In the genomic region with DNA sequence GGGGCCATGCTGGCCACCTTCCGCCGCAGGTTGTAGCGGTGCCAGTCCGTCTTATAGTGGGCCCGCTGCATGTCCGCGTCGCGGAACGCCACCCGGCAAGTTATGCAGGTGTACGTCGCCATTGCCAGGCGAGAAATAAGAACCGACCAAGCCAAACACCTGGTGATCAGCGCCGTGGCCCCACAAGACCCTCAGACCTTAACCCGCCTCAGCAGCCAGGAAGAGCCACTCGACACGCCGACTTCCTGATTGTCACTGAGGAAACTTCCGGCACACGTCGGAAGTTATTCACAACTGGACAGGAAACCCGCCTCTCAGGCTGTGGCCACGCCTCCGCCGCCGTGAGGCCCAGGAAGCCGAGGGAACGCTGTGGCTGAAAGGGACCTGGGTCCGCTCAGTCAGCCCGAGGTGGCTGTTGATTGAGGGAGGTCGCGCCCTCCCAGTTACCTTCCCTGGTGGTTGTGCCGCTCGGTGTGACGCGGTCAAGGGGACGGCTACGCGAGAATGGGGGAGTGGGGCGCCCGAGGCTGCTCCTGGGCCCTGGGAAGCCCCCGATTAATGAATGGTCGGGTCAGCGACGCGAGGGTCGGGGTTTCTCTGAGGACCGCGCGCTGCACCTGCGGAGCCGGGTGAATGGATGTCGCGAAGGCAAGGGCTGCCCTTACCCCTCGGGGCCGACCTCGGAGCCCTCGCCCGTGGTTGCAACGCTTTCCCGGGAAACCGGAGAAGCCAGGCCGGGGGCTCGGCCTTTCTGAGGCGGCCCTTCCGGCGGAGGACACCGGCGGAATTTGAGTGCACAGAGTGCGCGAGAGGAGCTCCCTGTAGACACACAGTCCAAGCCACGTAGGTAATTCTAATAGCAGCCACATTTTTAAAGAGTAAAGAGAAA, we compare ENCODE assay signal across 8 cellular contexts. TPM values are rescaled to one million over a fixed set of nuclear protein-coding genes. Genes with fewer than 3 reads are reported as not detected.
A peak's percentile ranks its signal among the peaks of the same experiment; 100 is the strongest.
DNase-seq lines count a peak whose midpoint lies in the region; ATAC-seq, FAIRE-seq and TF ChIP-seq lines count a peak whose summit lies in the region.

Gene ZNF622, minus strand, starts transcription at position 257 of the 889 bp plus-strand sequence. Its CDS starts 135 bp downstream, at position 122.

- H3K4me3 Mint-ChIP-seq in activated T-cell treated with anti-CD3 and anti-CD28 coated beads, Interleukin-2, amount 50 U/mL, for 72 hours: peak within 1 kb of the TSS; percentile 98 to 99

- H3K9me2 ChIP-seq in GM23248 (ENCODE audit: insufficient read depth) (no peaks in the 10 kb centered on the region), Karpas-422 (replicated peaks; ENCODE audit: insufficient read depth, low read length) (no peaks in the 10 kb centered on the region)

- peak within 1 kb of the TSS; percentile 72 to 88 for H3K4me3 ChIP-seq in DND-41 (ENCODE audit: low read depth in 1 of 2, low read length in 2 of 2)
- H3K4me3 ChIP-seq in GM23248: peak within 1 kb of the TSS; percentile 93
- peak within 1 kb of the TSS; percentile 99 for H3K4me3 ChIP-seq in Karpas-422 (ENCODE audit: low read length)
- H3K4me3 ChIP-seq in esophagus muscularis mucosa: peak within 1 kb of the TSS; percentile 90 to 94 (median 93)
- peak within 1 kb of the TSS; percentile 81 to 93 for H3K4me3 ChIP-seq in muscle layer of duodenum (ENCODE audit: low read depth in 1 of 2, low read length in 2 of 2)

- H3K4me2 ChIP-seq in DND-41 (ENCODE audit: insufficient read depth, low read length) (peak within 1 kb of the TSS; percentile 93), GM23248 (ENCODE audit: unreplicated experiment) (peak within 1 kb of the TSS; percentile 100), Karpas-422 (ENCODE audit: low read depth, low read length, poor library complexity, severe bottlenecking) (peak within 1 kb of the TSS; percentile 79)

- H3K4me1 Mint-ChIP-seq in activated T-cell treated with anti-CD3 and anti-CD28 coated beads, Interleukin-2, amount 50 U/mL, for 72 hours (ENCODE audit: low read depth): peaks cover 74% of the 10 kb centered on the region

- peak; percentile 93 for ATAC-seq in DND-41 (ENCODE audit: insufficient read depth, low read depth)
- ATAC-seq in activated T-cell treated with anti-CD3 and anti-CD28 coated beads, Interleukin-2, amount 50 U/mL, for 72 hours (replicated peaks in 1 of 2): peak; percentile 85 to 88

- H3K9me3 Mint-ChIP-seq in activated T-cell treated with anti-CD3 and anti-CD28 coated beads, Interleukin-2, amount 50 U/mL, for 72 hours: no peaks in the 10 kb centered on the region

- peaks cover 21 to 26% of the 10 kb centered on the region in 2 donors for H3K36me3 Mint-ChIP-seq in activated T-cell treated with anti-CD3 and anti-CD28 coated beads, Interleukin-2, amount 50 U/mL, for 72 hours (ENCODE audit: insufficient read depth in 2 of 2)

- H3K36me3 ChIP-seq in DND-41 (ENCODE audit: insufficient read depth, low read length): peaks cover 40% of the 10 kb centered on the region
- H3K36me3 ChIP-seq in GM23248 (ENCODE audit: low read depth): peaks cover 22% of the 10 kb centered on the region
- peaks cover 28% of the 10 kb centered on the region for H3K36me3 ChIP-seq in Karpas-422 (ENCODE audit: insufficient read depth, low read length)
- peaks cover 13 to 28% (median 26%) of the 10 kb centered on the region in 4 donors for H3K36me3 ChIP-seq in esophagus muscularis mucosa
- peaks cover 27% of the 10 kb centered on the region in 2 donors for H3K36me3 ChIP-seq in muscle layer of duodenum (ENCODE audit: control insufficient read depth in 1 of 2, insufficient read depth in 2 of 2, low read length in 2 of 2)

- H3K27ac ChIP-seq in DND-41 (ENCODE audit: low read length): peak within 1 kb of the TSS; percentile 89
- peak within 1 kb of the TSS; percentile 68 for H3K27ac ChIP-seq in GM23248
- H3K27ac ChIP-seq in Karpas-422 (ENCODE audit: low read length): no peak within 1 kb of the TSS
- peak within 1 kb of the TSS; percentile 77 to 88 (median 84) for H3K27ac ChIP-seq in esophagus muscularis mucosa (replicated peaks in 1 of 4)
- peak within 1 kb of the TSS; percentile 77 for H3K27ac ChIP-seq in muscle layer of duodenum (ENCODE audit: low read length)

- H2AFZ ChIP-seq in DND-41 (ENCODE audit: low read depth, low read length) (peak within 1 kb of the TSS; percentile 90), GM23248 (peak within 1 kb of the TSS; percentile 95), Karpas-422 (ENCODE audit: low read length) (peak within 1 kb of the TSS; percentile 97)

- intact Hi-C loops in esophagus muscularis mucosa (cut with DNase I): no loop called here

- peak; percentile 62 for TF ChIP-seq POLR2A in esophagus muscularis mucosa (IDR thresholded peaks at IDR 0.05; ENCODE audit: low read depth)

- DNase-seq in DND-41 (peak; percentile 91), GM23248 (peak; percentile 95), Karpas-422 (peak; percentile 97), RCC 7860 (ENCODE audit: low spot score) (peak; percentile 84), esophagus muscularis mucosa (ENCODE audit: extremely low spot score) (peak; percentile 96)
- DNase-seq in activated T-cell treated with anti-CD3 and anti-CD28 coated beads, Interleukin-2, amount 50 U/mL, for 72 hours: peak; percentile 89 to 93
- peak; percentile 74 to 84 for DNase-seq in stimulated activated CD8-positive, alpha-beta memory T cell treated with anti-CD3 and anti-CD28 coated beads, Interleukin-7, amount 100 ng/mL, for 4 hours (ENCODE audit: low read depth in 2 of 2)

- peaks cover 34% of the 10 kb centered on the region for H4K20me1 ChIP-seq in DND-41 (ENCODE audit: insufficient read depth, low read length)
- H4K20me1 ChIP-seq in GM23248 (ENCODE audit: insufficient read depth): peaks cover 4% of the 10 kb centered on the region; the same call in 1 of the 2 replicates
- H4K20me1 ChIP-seq in Karpas-422 (ENCODE audit: insufficient read depth, low read depth, low read length): peaks cover 38% of the 10 kb centered on the region

- H3K27me3 ChIP-seq in DND-41 (ENCODE audit: insufficient read depth, low read length, poor library complexity) (no peaks in the 10 kb centered on the region), GM23248 (replicated peaks; ENCODE audit: insufficient read depth) (no peaks in the 10 kb centered on the region), Karpas-422 (ENCODE audit: low read length) (no peaks in the 10 kb centered on the region), esophagus muscularis mucosa (no peaks in the 10 kb centered on the region), muscle layer of duodenum (ENCODE audit: low read depth, low read length) (no peaks in the 10 kb centered on the region)

- in situ Hi-C loops in GM23248 (cut with MboI): no loop called here

- FAIRE-seq in RCC 7860 (lab: Jason Lieb, UNC): peak; percentile 69

- peak within 1 kb of the TSS; percentile 93 for H3K27ac Mint-ChIP-seq in activated T-cell treated with anti-CD3 and anti-CD28 coated beads, Interleukin-2, amount 50 U/mL, for 72 hours

- TF ChIP-seq CTCF in DND-41 (IDR thresholded peaks at IDR 0.05; ENCODE audit: borderline replicate concordance, extremely low read depth, low read length, poor library complexity, severe bottlenecking) (no peak), esophagus muscularis mucosa (IDR thresholded peaks at IDR 0.05) (no peak)

- H3K9ac ChIP-seq in DND-41 (ENCODE audit: low read depth, low read length): peak within 1 kb of the TSS; percentile 81
- peak within 1 kb of the TSS; percentile 88 for H3K9ac ChIP-seq in GM23248
- H3K9ac ChIP-seq in Karpas-422 (ENCODE audit: low read length): peak within 1 kb of the TSS; percentile 98

- H3K27me3 Mint-ChIP-seq in activated T-cell treated with anti-CD3 and anti-CD28 coated beads, Interleukin-2, amount 50 U/mL, for 72 hours (ENCODE audit: low read depth): no peaks in the 10 kb centered on the region

- H3K4me1 ChIP-seq in DND-41 (ENCODE audit: insufficient read depth, low read length): peaks cover 59% of the 10 kb centered on the region
- peaks cover 52% of the 10 kb centered on the region for H3K4me1 ChIP-seq in GM23248 (ENCODE audit: insufficient read depth)
- peaks cover 48% of the 10 kb centered on the region for H3K4me1 ChIP-seq in Karpas-422 (ENCODE audit: low read length)
- peaks cover 54 to 64% (median 59%) of the 10 kb centered on the region in 4 donors for H3K4me1 ChIP-seq in esophagus muscularis mucosa
- peaks cover 16 to 45% of the 10 kb centered on the region in 2 donors for H3K4me1 ChIP-seq in muscle layer of duodenum (ENCODE audit: control insufficient read depth in 1 of 2, insufficient read depth in 2 of 2, low read length in 2 of 2)

- 1% methylated on average over 71 to 75 of the region's 75 CpGs for WGBS in GM23248 (ENCODE audit: low coverage in 1 of 2, low lambda C conversion rate in 2 of 2, missing lambda C conversion rate in 2 of 2), 2 experiments
- 2% methylated on average over 28 of the region's 75 CpGs for WGBS in esophagus muscularis mucosa

- peaks cover 65% of the 10 kb centered on the region for H3K79me2 ChIP-seq in DND-41 (ENCODE audit: insufficient read depth, low read length)
- peaks cover 87% of the 10 kb centered on the region for H3K79me2 ChIP-seq in GM23248 (ENCODE audit: insufficient read depth)
- peaks cover 65% of the 10 kb centered on the region for H3K79me2 ChIP-seq in Karpas-422 (ENCODE audit: low read length)

- peaks cover 46% of the 10 kb centered on the region for H3F3A ChIP-seq in GM23248 (ENCODE audit: insufficient read depth)

- H3K9me3 ChIP-seq in DND-41 (ENCODE audit: insufficient read depth, low read length, severe bottlenecking) (no peaks in the 10 kb centered on the region), GM23248 (ENCODE audit: low read depth) (no peaks in the 10 kb centered on the region), Karpas-422 (ENCODE audit: low read length) (no peaks in the 10 kb centered on the region), esophagus muscularis mucosa (no peaks in the 10 kb centered on the region), muscle layer of duodenum (ENCODE audit: control insufficient read depth in 1 of 2, low read length in 2 of 2) (no peaks in the 10 kb centered on the region)

- no peak for TF ChIP-seq EP300 in esophagus muscularis mucosa (IDR thresholded peaks at IDR 0.05)

RNA-seq across cellular contexts. Expression of gene ZNF622, which starts in this region (rescaled TPM):
- total RNA-seq in GM23248 (2014; rRNA removed; shearing (Covaris generic)): 50.7 and 58.1 TPM in 2 replicates
- 52.1 and 54.6 TPM in 2 replicates for polyA plus RNA-seq in GM23248 (2016; fragmentation: Nextera tagmentation; extraction: Ambion mirVana)
- 23.1 and 30.2 TPM in 2 replicates for total RNA-seq in Karpas-422 (2014; rRNA removed; shearing (Covaris generic); ENCODE audit: low replicate concordance)
- 10 to 100 TPM; 40.0 to 42.7 TPM for total RNA-seq in activated T-cell treated with anti-CD3 and anti-CD28 coated beads, Interleukin-2, amount 50 U/mL, for 72 hours
- 10 to 100 TPM; 25.3 to 31.7 (median 28.4) TPM for total RNA-seq in esophagus muscularis mucosa
